In the genomic region with DNA sequence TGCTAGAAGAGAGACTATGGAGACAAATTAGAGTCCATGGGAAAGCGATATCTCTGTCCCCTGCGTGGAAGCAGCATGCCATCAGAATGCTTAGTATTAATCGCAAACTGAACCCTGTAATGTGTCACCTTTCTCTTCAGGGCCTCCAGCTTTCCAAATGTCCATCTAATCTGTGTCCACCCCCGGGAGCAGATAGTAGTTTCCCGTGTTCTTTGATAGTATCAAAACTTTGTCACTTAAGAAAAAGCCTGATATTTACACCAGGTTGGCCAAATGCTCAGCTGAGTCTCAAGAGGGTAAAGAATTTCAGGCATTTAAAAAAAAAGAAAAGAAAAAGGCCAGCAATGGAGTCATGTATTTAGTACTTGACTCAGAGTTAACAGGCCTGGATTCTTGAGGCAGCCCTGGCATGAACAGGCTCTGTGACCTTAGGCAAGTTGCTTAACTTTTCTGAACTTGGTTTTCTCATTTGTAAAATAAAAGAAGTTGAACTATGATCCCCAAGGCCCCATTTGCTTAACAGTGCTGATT, we compare ENCODE assay signal across 1 cellular context.
TF ChIP-seq lines count a peak whose summit lies in the region.

No MANE protein-coding gene starts in this region.

TF ChIP-seq in WTC11, 78 proteins besides CTCF, POLR2A, EP300 and RAD21 (continued from another document):
- TF ChIP-seq, protein P1, sequence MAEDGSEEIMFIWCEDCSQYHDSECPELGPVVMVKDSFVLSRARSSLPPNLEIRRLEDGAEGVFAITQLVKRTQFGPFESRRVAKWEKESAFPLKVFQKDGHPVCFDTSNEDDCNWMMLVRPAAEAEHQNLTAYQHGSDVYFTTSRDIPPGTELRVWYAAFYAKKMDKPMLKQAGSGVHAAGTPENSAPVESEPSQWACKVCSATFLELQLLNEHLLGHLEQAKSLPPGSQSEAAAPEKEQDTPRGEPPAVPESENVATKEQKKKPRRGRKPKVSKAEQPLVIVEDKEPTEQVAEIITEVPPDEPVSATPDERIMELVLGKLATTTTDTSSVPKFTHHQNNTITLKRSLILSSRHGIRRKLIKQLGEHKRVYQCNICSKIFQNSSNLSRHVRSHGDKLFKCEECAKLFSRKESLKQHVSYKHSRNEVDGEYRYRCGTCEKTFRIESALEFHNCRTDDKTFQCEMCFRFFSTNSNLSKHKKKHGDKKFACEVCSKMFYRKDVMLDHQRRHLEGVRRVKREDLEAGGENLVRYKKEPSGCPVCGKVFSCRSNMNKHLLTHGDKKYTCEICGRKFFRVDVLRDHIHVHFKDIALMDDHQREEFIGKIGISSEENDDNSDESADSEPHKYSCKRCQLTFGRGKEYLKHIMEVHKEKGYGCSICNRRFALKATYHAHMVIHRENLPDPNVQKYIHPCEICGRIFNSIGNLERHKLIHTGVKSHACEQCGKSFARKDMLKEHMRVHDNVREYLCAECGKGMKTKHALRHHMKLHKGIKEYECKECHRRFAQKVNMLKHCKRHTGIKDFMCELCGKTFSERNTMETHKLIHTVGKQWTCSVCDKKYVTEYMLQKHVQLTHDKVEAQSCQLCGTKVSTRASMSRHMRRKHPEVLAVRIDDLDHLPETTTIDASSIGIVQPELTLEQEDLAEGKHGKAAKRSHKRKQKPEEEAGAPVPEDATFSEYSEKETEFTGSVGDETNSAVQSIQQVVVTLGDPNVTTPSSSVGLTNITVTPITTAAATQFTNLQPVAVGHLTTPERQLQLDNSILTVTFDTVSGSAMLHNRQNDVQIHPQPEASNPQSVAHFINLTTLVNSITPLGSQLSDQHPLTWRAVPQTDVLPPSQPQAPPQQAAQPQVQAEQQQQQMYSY (CRISPR knock-in tag; IDR thresholded peaks at IDR 0.05) = no peak
- TF ChIP-seq EMX1 (CRISPR knock-in tag; IDR thresholded peaks at IDR 0.05) = no peak
- no peak for TF ChIP-seq ZBTB21 (CRISPR knock-in tag; IDR thresholded peaks at IDR 0.05; ENCODE audit: borderline replicate concordance)
- no peak for TF ChIP-seq SMAD4 (CRISPR knock-in tag; IDR thresholded peaks at IDR 0.05)
TF ChIP-seq in WTC11: peak in this region for 0.
